7 cellular contexts compared by ENCODE assay signal in genomic region chr6:137873273-137873762, GRCh38. TPM values are rescaled to one million over a fixed set of nuclear protein-coding genes. Genes with fewer than 3 reads are reported as not detected.
DNase-seq lines count a peak whose midpoint lies in the region; ATAC-seq and TF ChIP-seq lines count a peak whose summit lies in the region.

No MANE protein-coding gene starts in this region.

- POLR2A ChIA-PET in WTC11 (lab: Charles Lee), result no interaction called here

- no peaks in the 10 kb centered on the region for H3K9me3 Mint-ChIP-seq in WTC11

- CTCF ChIA-PET in WTC11 (lab: Charles Lee), result no interaction called here

- TF ChIP-seq CTCF in WTC11 (IDR thresholded peaks at IDR 0.05) (no peak), epithelial cell of esophagus (IDR thresholded peaks at IDR 0.05; ENCODE audit: insufficient read depth, low read depth, low read length, missing control alignments) (no peak)

- ATAC-seq in GM18909 (IDR thresholded peaks at IDR 0.05; ENCODE audit: poor library complexity, unreplicated experiment) (peak; percentile 40), HG03378 (IDR thresholded peaks at IDR 0.05; ENCODE audit: unreplicated experiment) (peak; percentile 51), WTC11 (no peak)

- peaks cover 5% of the 10 kb centered on the region; the same call in 1 of the 2 replicates for H3K36me3 Mint-ChIP-seq in WTC11

- DNase-seq in WTC11 (ENCODE audit: low spot score) (no peak), epithelial cell of esophagus (ENCODE audit: low read depth) (peak; percentile 96), pulmonary artery endothelial cell (ENCODE audit: low read depth, low spot score) (peak; percentile 79), NCI-H146 (lab: John Stamatoyannopoulos, UW) (no peak), NCI-H2081 treated with DMSO at 0.1 percent for 48 hours (lab: John Stamatoyannopoulos, UW) (no peak)

- H3K27ac Mint-ChIP-seq in WTC11, result no peak overlapping the region

- peaks cover 13% of the 10 kb centered on the region for H3K27me3 Mint-ChIP-seq in WTC11 (ENCODE audit: low read depth)

- H3K4me1 Mint-ChIP-seq in WTC11, result peaks cover 21% of the 10 kb centered on the region

- H3K4me3 Mint-ChIP-seq in WTC11, result no peak overlapping the region

- H3K4me3 ChIP-seq in epithelial cell of esophagus (ENCODE audit: low read length), result no peak overlapping the region

TF ChIP-seq in WTC11, 78 proteins besides CTCF, POLR2A, EP300 and RAD21:
- peak; percentile 57; the same call in 1 of the 2 replicates for TF ChIP-seq GABPB1 (CRISPR knock-in tag; IDR thresholded peaks at IDR 0.05)
- no peak for TF ChIP-seq ARID4B (CRISPR knock-in tag; IDR thresholded peaks at IDR 0.05; ENCODE audit: borderline replicate concordance)
TF ChIP-seq in WTC11: peak in this region for 1.

RNA-seq across cellular contexts. Expression of gene TNFAIP3, which starts 6.3 kb away (rescaled TPM):
- 3.0 to 4.7 TPM (median 4.2 TPM) in 3 replicates for total RNA-seq in WTC11 (2021)
- total RNA-seq in pulmonary artery endothelial cell, result 4.8 and 5.0 TPM in 2 replicates

Comparison
In these comparisons a context has a peak if more than half of its experiments do, and no peak if none do; other contexts are left out.
1. DNase-seq: peak in epithelial cell of esophagus (single experiment) and pulmonary artery endothelial cell (single experiment); none in WTC11 (single experiment), NCI-H146 (single experiment) and NCI-H2081 treated with DMSO at 0.1 percent for 48 hours (single experiment).